ENCODE assay signal across 19 cellular contexts in the genomic region with DNA sequence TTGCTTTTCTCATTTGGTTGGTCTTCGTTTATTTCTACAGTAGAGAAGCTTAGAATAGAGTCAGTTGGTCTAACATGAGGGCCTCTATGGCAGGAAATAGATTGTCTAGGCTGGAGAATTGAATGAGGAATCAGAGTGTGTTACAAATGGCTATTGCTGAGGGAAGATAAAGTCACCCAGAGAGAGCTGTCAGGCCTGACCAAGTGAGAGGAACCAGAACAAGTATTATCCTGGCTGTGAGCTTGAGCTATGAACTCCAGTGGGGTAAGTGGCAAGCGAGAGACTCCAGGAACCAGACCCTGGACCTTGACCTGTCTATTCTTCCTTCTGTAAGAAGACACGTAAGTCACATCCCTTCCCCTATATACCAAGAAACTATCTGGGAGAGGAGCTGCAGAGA.
DNase-seq lines count a peak whose midpoint lies in the region; ATAC-seq, FAIRE-seq and TF ChIP-seq lines count a peak whose summit lies in the region.
"Had no signal": no experiment of that assay in that cellular context is flagged by ENCODE, and none has a peak within 500 bp of the region (broad histone marks: within the 10 kb centered on the region; RNA-seq: fewer than 3 reads in every experiment).

No MANE protein-coding gene starts in this region.

- CTCF ChIA-PET in activated naive CD4-positive, alpha-beta T cell treated with anti-CD3 and anti-CD28 coated beads, Interleukin-2, amount 10 ng/mL, durations not matched to agents 7 days and 5 days (lab: Charles Lee): no interaction called here

- H3K9me2 ChIP-seq in Loucy (replicated peaks; ENCODE audit: low read depth, low read length): no peaks in the 10 kb centered on the region

- TF ChIP-seq CTCF in heart left ventricle (IDR thresholded peaks at IDR 0.05) (no peak), right atrium auricular region (IDR thresholded peaks at IDR 0.05) (no peak), Loucy (conservative IDR thresholded peaks at IDR 0.05; ENCODE audit: low read length) (no peak)

- intact Hi-C loops in heart left ventricle (cut with DNase I): no loop called here

- no peak for TF ChIP-seq POLR2A in heart left ventricle (IDR thresholded peaks at IDR 0.05)
- no peak for TF ChIP-seq POLR2A in H54 (IDR thresholded peaks at IDR 0.05; ENCODE audit: low read depth, low read length)

- H3K27ac ChIP-seq in heart left ventricle (no peak overlapping the region), right atrium auricular region (no peak overlapping the region), small intestine (ENCODE audit: low read depth in 1 of 2, low read length in 1 of 2) (no peak overlapping the region)
- H3K27ac ChIP-seq: C4-2B, GM23248 had no signal

- H3K79me2 ChIP-seq in Loucy (ENCODE audit: insufficient read depth, low read length): no peaks in the 10 kb centered on the region

- H3K4me3 Mint-ChIP-seq in activated naive CD4-positive, alpha-beta T cell treated with anti-CD3 and anti-CD28 coated beads, Interleukin-2, amount 10 ng/mL, durations not matched to agents 7 days and 5 days: no peak overlapping the region
- H3K4me3 Mint-ChIP-seq: CD4-positive, alpha-beta T cell had no signal

- 63 to 68% (median 67%) methylated on average over 3 of the region's 3 CpGs for WGBS in heart left ventricle, 4 donors
- WGBS in small intestine, 3 donors: 78 to 84% (median 81%) methylated on average over 3 of the region's 3 CpGs

- H3K36me3 Mint-ChIP-seq in activated naive CD4-positive, alpha-beta T cell treated with anti-CD3 and anti-CD28 coated beads, Interleukin-2, amount 10 ng/mL, durations not matched to agents 7 days and 5 days: peaks cover 2% of the 10 kb centered on the region

- FAIRE-seq in small intestine (lab: Jason Lieb, UNC): no peak
- no peak for FAIRE-seq in H54 (lab: Jason Lieb, UNC)
- FAIRE-seq: A204.1, D721Med, G401.6, GM12891, GM19239 had no signal

- H3K27me3 ChIP-seq in heart left ventricle (no peaks in the 10 kb centered on the region), right atrium auricular region (no peaks in the 10 kb centered on the region), Loucy (ENCODE audit: insufficient read depth, low read length, poor library complexity, severe bottlenecking) (no peaks in the 10 kb centered on the region), small intestine (ENCODE audit: control insufficient read depth in 2 of 2, insufficient read depth in 2 of 2, low read length in 2 of 2) (no peaks in the 10 kb centered on the region)

- no peaks in the 10 kb centered on the region for H3K4me1 Mint-ChIP-seq in activated naive CD4-positive, alpha-beta T cell treated with anti-CD3 and anti-CD28 coated beads, Interleukin-2, amount 10 ng/mL, durations not matched to agents 7 days and 5 days

- peak overlapping the region; percentile 11 for H3K9ac ChIP-seq in Loucy (ENCODE audit: low read depth, low read length, poor library complexity, severe bottlenecking)
- H3K9ac ChIP-seq: GM23248 had no signal

- no peaks in the 10 kb centered on the region for H3K27me3 Mint-ChIP-seq in activated naive CD4-positive, alpha-beta T cell treated with anti-CD3 and anti-CD28 coated beads, Interleukin-2, amount 10 ng/mL, durations not matched to agents 7 days and 5 days
- H3K27me3 Mint-ChIP-seq: CD4-positive, alpha-beta T cell had no signal

- H3K9me3 ChIP-seq in heart left ventricle: peaks cover 0 to 4% (median 0%) of the 10 kb centered on the region in 12 donors
- H3K9me3 ChIP-seq in right atrium auricular region: no peaks in the 10 kb centered on the region
- H3K9me3 ChIP-seq in Loucy (ENCODE audit: insufficient read depth, low read depth, low read length): peaks cover 13% of the 10 kb centered on the region; the same call in 1 of the 2 replicates
- H3K9me3 ChIP-seq in small intestine (ENCODE audit: control insufficient read depth, low read depth): no peaks in the 10 kb centered on the region
- H3K9me3 ChIP-seq: Caco-2 had no signal

- H3K4me1 ChIP-seq in heart left ventricle (peaks cover 0 to 17% (median 0%) of the 10 kb centered on the region in 12 donors), right atrium auricular region (peaks cover 0 to 10% of the 10 kb centered on the region in 2 donors), Loucy (ENCODE audit: insufficient read depth, low read length, poor library complexity, severe bottlenecking) (peaks cover 55% of the 10 kb centered on the region), small intestine (ENCODE audit: control insufficient read depth in 2 of 2, insufficient read depth in 1 of 2, low read depth in 1 of 2, low read length in 1 of 2) (no peaks in the 10 kb centered on the region)
- H3K4me1 ChIP-seq: Caco-2 had no signal

- H3K4me2 ChIP-seq in Loucy (ENCODE audit: low read depth, low read length, poor library complexity, severe bottlenecking): no peak overlapping the region

- no peak for DNase-seq in heart left ventricle
- DNase-seq in right atrium auricular region (ENCODE audit: low spot score): no peak
- DNase-seq in SK-N-DZ (ENCODE audit: low spot score): peak; percentile 30
- peak; percentile 28 for DNase-seq in small intestine
- no peak for DNase-seq in activated naive CD4-positive, alpha-beta T cell treated with anti-CD3 and anti-CD28 coated beads, Interleukin-2, amount 10 ng/mL, durations not matched to agents 7 days and 5 days
- DNase-seq in H54 (ENCODE audit: insufficient read length, low spot score): no peak
- no peak for DNase-seq in activated naive CD4-positive, alpha-beta T cell (lab: John Stamatoyannopoulos, UW)
- DNase-seq: ACHN; Caco-2; CD4-positive, alpha-beta T cell; GM23248; HCEC 1CT had no signal

- ATAC-seq in heart left ventricle: peak; percentile 69 to 81 (median 76)

- no peak overlapping the region for H2AFZ ChIP-seq in Loucy (ENCODE audit: low read length)
- H2AFZ ChIP-seq: GM23248 had no signal

- H3K4me3 ChIP-seq in heart left ventricle: no peak overlapping the region
- H3K4me3 ChIP-seq in right atrium auricular region: no peak overlapping the region
- H3K4me3 ChIP-seq in Loucy (ENCODE audit: low read length, poor library complexity, severe bottlenecking): no peak overlapping the region
- no peak overlapping the region for H3K4me3 ChIP-seq in small intestine (ENCODE audit: low read depth in 1 of 2, low read length in 2 of 2)
- H3K4me3 ChIP-seq: GM23248 had no signal

- H3K36me3 ChIP-seq in heart left ventricle: no peaks in the 10 kb centered on the region
- no peaks in the 10 kb centered on the region for H3K36me3 ChIP-seq in right atrium auricular region
- no peaks in the 10 kb centered on the region for H3K36me3 ChIP-seq in Loucy (ENCODE audit: insufficient read depth, low read length)
- no peaks in the 10 kb centered on the region for H3K36me3 ChIP-seq in small intestine (ENCODE audit: control insufficient read depth in 2 of 2, insufficient read depth in 2 of 2, low read length in 2 of 2)

- no peaks in the 10 kb centered on the region for H3F3A ChIP-seq in Loucy (ENCODE audit: low read depth)

- no peaks in the 10 kb centered on the region for H4K20me1 ChIP-seq in Loucy (ENCODE audit: insufficient read depth, low read length, poor library complexity, severe bottlenecking)

- H3K9me3 Mint-ChIP-seq in activated naive CD4-positive, alpha-beta T cell treated with anti-CD3 and anti-CD28 coated beads, Interleukin-2, amount 10 ng/mL, durations not matched to agents 7 days and 5 days: peaks cover 16% of the 10 kb centered on the region

- no peak overlapping the region for H3K27ac Mint-ChIP-seq in activated naive CD4-positive, alpha-beta T cell treated with anti-CD3 and anti-CD28 coated beads, Interleukin-2, amount 10 ng/mL, durations not matched to agents 7 days and 5 days
- H3K27ac Mint-ChIP-seq: CD4-positive, alpha-beta T cell had no signal

Comparison
In these comparisons a context has a peak if more than half of its experiments do, and no peak if none do; other contexts are left out.
1. DNase-seq: peak in SK-N-DZ (single experiment) and small intestine (single experiment); none in heart left ventricle (0 of 5), right atrium auricular region (single experiment), activated naive CD4-positive, alpha-beta T cell treated with anti-CD3 and anti-CD28 coated beads, Interleukin-2, amount 10 ng/mL, durations not matched to agents 7 days and 5 days (single experiment), H54 (single experiment) and activated naive CD4-positive, alpha-beta T cell (0 of 4).